In genomic region chr17:56028837-56029236, GRCh38 we compare ENCODE assay signal across 2 cellular contexts.
TF ChIP-seq lines count a peak whose summit lies in the region.

No MANE protein-coding gene starts in this region.

TF ChIP-seq in liver, 16 proteins besides CTCF, POLR2A, EP300 and RAD21 (continued from another document):
- TF ChIP-seq RXRA (IDR thresholded peaks at IDR 0.05) (peak; percentile 21 to 76), TAF1 (conservative IDR thresholded peaks at IDR 0.05) (no peak), HNF4A (conservative IDR thresholded peaks at IDR 0.05) (peak; percentile 34 to 63), SP1 (IDR thresholded peaks at IDR 0.05) (no peak)

TF ChIP-seq in HepG2, 621 proteins besides CTCF, POLR2A, EP300 and RAD21:
- TF ChIP-seq PTBP1 (IDR thresholded peaks at IDR 0.05; ENCODE audit: low read depth, low read length, poor library complexity, severe bottlenecking) (no peak), FOXC1 (CRISPR knock-in tag; IDR thresholded peaks at IDR 0.05; ENCODE audit: borderline replicate concordance) (no peak), ZNF746 (CRISPR knock-in tag; IDR thresholded peaks at IDR 0.05) (no peak), ZNF207 (IDR thresholded peaks at IDR 0.05; ENCODE audit: borderline replicate concordance) (no peak), ZC3H4 (CRISPR knock-in tag; IDR thresholded peaks at IDR 0.05; ENCODE audit: borderline replicate concordance) (no peak), NCOR1 (IDR thresholded peaks at IDR 0.05; ENCODE audit: borderline replicate concordance, low read length) (no peak)
